1 cellular context compared by ENCODE assay signal in genomic region chr1:9181176-9181906, GRCh38.
TF ChIP-seq lines count a peak whose summit lies in the region.

No MANE protein-coding gene starts in this region.

TF ChIP-seq in K562, 482 proteins besides CTCF, POLR2A, EP300 and RAD21 (continued from another document):
- TF ChIP-seq, protein P1, sequence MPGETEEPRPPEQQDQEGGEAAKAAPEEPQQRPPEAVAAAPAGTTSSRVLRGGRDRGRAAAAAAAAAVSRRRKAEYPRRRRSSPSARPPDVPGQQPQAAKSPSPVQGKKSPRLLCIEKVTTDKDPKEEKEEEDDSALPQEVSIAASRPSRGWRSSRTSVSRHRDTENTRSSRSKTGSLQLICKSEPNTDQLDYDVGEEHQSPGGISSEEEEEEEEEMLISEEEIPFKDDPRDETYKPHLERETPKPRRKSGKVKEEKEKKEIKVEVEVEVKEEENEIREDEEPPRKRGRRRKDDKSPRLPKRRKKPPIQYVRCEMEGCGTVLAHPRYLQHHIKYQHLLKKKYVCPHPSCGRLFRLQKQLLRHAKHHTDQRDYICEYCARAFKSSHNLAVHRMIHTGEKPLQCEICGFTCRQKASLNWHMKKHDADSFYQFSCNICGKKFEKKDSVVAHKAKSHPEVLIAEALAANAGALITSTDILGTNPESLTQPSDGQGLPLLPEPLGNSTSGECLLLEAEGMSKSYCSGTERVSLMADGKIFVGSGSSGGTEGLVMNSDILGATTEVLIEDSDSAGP (CRISPR knock-in tag; IDR thresholded peaks at IDR 0.05), result no peak
- TF ChIP-seq YY1 (IDR thresholded peaks at IDR 0.05; ENCODE audit: borderline replicate concordance in 1 of 3, control insufficient read depth in 1 of 3, extremely low read depth in 1 of 3, insufficient read depth in 3 of 3, insufficient read length in 1 of 3, insufficient replicate concordance in 2 of 3, low read depth in 1 of 3, low read length in 2 of 3) (no peak), ZNF184 (CRISPR knock-in tag; IDR thresholded peaks at IDR 0.05) (no peak), SNIP1 (IDR thresholded peaks at IDR 0.05; ENCODE audit: low read depth) (no peak), ZNF398 (CRISPR knock-in tag; IDR thresholded peaks at IDR 0.05) (no peak), THRAP3 (IDR thresholded peaks at IDR 0.05; ENCODE audit: borderline replicate concordance) (no peak), ATF1 (CRISPR knock-in tag; IDR thresholded peaks at IDR 0.05) (no peak), ATF1 (tag; IDR thresholded peaks at IDR 0.05) (no peak), USF1 (CRISPR knock-in tag; IDR thresholded peaks at IDR 0.05) (no peak), ZNF347 (CRISPR knock-in tag; IDR thresholded peaks at IDR 0.05; ENCODE audit: low read depth) (no peak), FOXP4 (CRISPR knock-in tag; IDR thresholded peaks at IDR 0.05; ENCODE audit: borderline replicate concordance) (no peak), SMC3 (conservative IDR thresholded peaks at IDR 0.05; ENCODE audit: insufficient read depth, low read depth, low read length) (peak; percentile 39; the same call in 1 of the 2 replicates), PCBP2 (IDR thresholded peaks at IDR 0.05; ENCODE audit: low read depth, low read length, poor library complexity, severe bottlenecking) (no peak), HDAC8 (tag; IDR thresholded peaks at IDR 0.05) (no peak), CBX3 (IDR thresholded peaks at IDR 0.05; ENCODE audit: borderline replicate concordance in 1 of 2, low read length in 2 of 2) (no peak), FOXA3 (CRISPR knock-in tag; conservative IDR thresholded peaks at IDR 0.05 in 1 of 2, IDR thresholded peaks at IDR 0.05 in 1 of 2) (no peak), ZC3H8 (IDR thresholded peaks at IDR 0.05) (no peak), NR2F6 (CRISPR knock-in tag; IDR thresholded peaks at IDR 0.05) (no peak), CEBPG (CRISPR knock-in tag; IDR thresholded peaks at IDR 0.05) (no peak), CEBPG (tag; conservative IDR thresholded peaks at IDR 0.05 in 1 of 2, IDR thresholded peaks at IDR 0.05 in 1 of 2) (no peak), ZNF146 (CRISPR knock-in tag; IDR thresholded peaks at IDR 0.05; ENCODE audit: unreplicated experiment) (no peak), CBX5 (IDR thresholded peaks at IDR 0.05; ENCODE audit: borderline replicate concordance, low read depth) (peak; percentile 3; the same call in 1 of the 2 replicates), SIN3B (IDR thresholded peaks at IDR 0.05; ENCODE audit: low read depth) (no peak), ZKSCAN3 (CRISPR knock-in tag; IDR thresholded peaks at IDR 0.05) (no peak)
TF ChIP-seq in K562: peak in this region for 9.
